In the genomic region with DNA sequence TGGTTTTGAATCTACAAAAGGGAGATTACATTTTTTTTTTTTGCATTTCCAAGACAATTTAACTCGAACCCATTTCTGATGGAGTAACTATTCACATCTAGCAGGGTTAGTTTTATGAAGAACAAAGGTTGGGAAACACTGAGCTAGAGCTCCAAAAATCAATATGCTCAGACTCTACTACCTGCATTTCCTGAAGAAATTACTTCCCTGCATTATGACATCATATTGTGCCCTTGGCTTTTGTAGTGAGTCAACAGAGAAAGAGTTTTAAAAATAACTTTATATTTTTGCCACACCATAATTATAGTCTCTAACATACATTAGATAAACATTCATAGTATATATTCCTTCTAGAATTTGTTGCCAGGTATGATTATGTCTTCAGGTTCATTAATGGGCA, we compare ENCODE assay signal across 26 cellular contexts.
"Had no signal": no experiment of that assay in that cellular context is flagged by ENCODE, and none has a peak within 500 bp of the region (broad histone marks: within the 10 kb centered on the region; RNA-seq: fewer than 3 reads in every experiment).

No MANE protein-coding gene starts in this region.

- FAIRE-seq: kidney, urothelium cell line had no signal

- DNase-seq: colonic mucosa; effector CD8-positive, alpha-beta T cell; endodermal cell; erythroblast; esophagus squamous epithelium; foreskin melanocyte; glutamatergic neuron; heart right ventricle; hypothalamus; immature natural killer cell; kidney; mesendoderm; midbrain; naive thymus-derived CD4-positive, alpha-beta T cell; psoas muscle; right cardiac atrium; stimulated activated CD4-positive, alpha-beta T cell treated with anti-CD3 and anti-CD28 coated beads, Interleukin-15, amount 100 ng/mL, for 24 hours; stimulated activated CD4-positive, alpha-beta T cell treated with anti-CD3 and anti-CD28 coated beads, Interleukin-2, amount 100 ng/mL, for 48 hours; stimulated activated naive B cell treated with anti-CD40 and anti-IgM and Interleukin-4, amounts not matched to agents 10 μg/mL and 1 μg/mL and 100 μg/mL, for 72 hours had no signal

- H3K9me3 ChIP-seq: colonic mucosa, esophagus squamous epithelium, heart right ventricle, psoas muscle, suprapubic skin, upper lobe of left lung had no signal

- H3K36me3 ChIP-seq: colonic mucosa, esophagus squamous epithelium, heart right ventricle, neural progenitor cell, suprapubic skin, upper lobe of left lung had no signal

- H3K27ac ChIP-seq: colonic mucosa, esophagus squamous epithelium, heart right ventricle, neural progenitor cell, psoas muscle, skin epidermis, suprapubic skin, upper lobe of left lung had no signal

- H3K27me3 ChIP-seq: colonic mucosa, esophagus squamous epithelium, neural progenitor cell, suprapubic skin, upper lobe of left lung had no signal

- H3K9ac ChIP-seq: neural progenitor cell had no signal

- H3K4me3 ChIP-seq: colonic mucosa, esophagus squamous epithelium, heart right ventricle, lung, neural progenitor cell, psoas muscle, skin epidermis, suprapubic skin, upper lobe of left lung had no signal

- H2AFZ ChIP-seq: neural progenitor cell had no signal

- H3K4me1 ChIP-seq: colonic mucosa, neural progenitor cell, psoas muscle had no signal

- ATAC-seq: left lobe of liver; naive thymus-derived CD4-positive, alpha-beta T cell; psoas muscle; right cardiac atrium had no signal

- H3K4me2 ChIP-seq: neural progenitor cell had no signal
